In the genomic region with DNA sequence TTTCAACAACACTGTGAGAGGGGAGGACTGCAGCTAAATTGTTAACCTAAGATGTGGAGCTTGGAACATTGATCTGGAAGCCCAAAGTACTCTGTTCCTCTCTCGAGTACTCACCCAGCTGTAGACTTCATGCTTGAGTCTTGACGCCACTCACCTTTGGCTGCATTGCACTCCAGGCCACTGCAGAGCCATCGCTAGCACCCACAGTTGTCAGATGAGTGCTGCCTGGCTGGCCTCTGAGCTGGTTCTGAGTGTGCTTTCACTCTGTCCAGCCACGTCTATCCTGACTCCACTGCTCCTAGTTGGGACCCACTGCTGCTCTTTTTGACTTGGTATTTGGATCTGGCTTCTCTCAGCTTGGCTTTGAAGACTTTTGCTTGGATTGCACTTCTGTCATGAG, we compare ENCODE assay signal across 27 cellular contexts.
"Had no signal": no experiment of that assay in that cellular context is flagged by ENCODE, and none has a peak within 500 bp of the region (broad histone marks: within the 10 kb centered on the region; RNA-seq: fewer than 3 reads in every experiment).

No MANE protein-coding gene starts in this region.

- H3K4me1 ChIP-seq: heart left ventricle, left ventricle myocardium inferior, pancreas, prostate gland, sigmoid colon, spleen, transverse colon, upper lobe of left lung had no signal

- ATAC-seq: heart left ventricle; mucosa of descending colon; naive thymus-derived CD4-positive, alpha-beta T cell; natural killer cell treated with Interleukin-12 subunit alpha and Interleukin-12 subunit beta and Interleukin-15 and Interleukin-18, amount 100 ng/mL, for 72 hours; pancreas; right cardiac atrium; stimulated activated effector memory CD8-positive, alpha-beta T cell treated with anti-CD3 and anti-CD28 coated beads, Interleukin-12 subunit alpha, Interleukin-12 subunit beta, amount 100 ng/mL, for 72 hours; stimulated activated naive CD8-positive, alpha-beta T cell treated with anti-CD3 and anti-CD28 coated beads, Interleukin-15, amount 100 ng/mL, for 72 hours had no signal

- H3K27ac ChIP-seq: heart left ventricle, left ventricle myocardium inferior, pancreas, prostate gland, sigmoid colon, spleen, transverse colon, upper lobe of left lung had no signal

- FAIRE-seq: islet of Langerhans, pancreas, small intestine, urothelium cell line had no signal

- DNase-seq: heart left ventricle; hypothalamus; immature natural killer cell; left ventricle myocardium inferior; midbrain; mucosa of descending colon; naive thymus-derived CD4-positive, alpha-beta T cell; nucleus accumbens; pancreas; posterior cingulate gyrus; retina; right cardiac atrium; sigmoid colon; small intestine; spleen; stimulated activated CD4-positive, alpha-beta T cell treated with anti-CD3 and anti-CD28 coated beads, Interleukin-4, amount 100 ng/mL, for 24 hours; stimulated activated naive CD4-positive, alpha-beta T cell treated with Interleukin-2 at 50 U/mL for 16 hours; stimulated activated naive CD8-positive, alpha-beta T cell treated with anti-CD3 and anti-CD28 coated beads, Interleukin-15, amount 100 ng/mL, for 72 hours; substantia nigra; transverse colon; upper lobe of left lung had no signal

- H3K36me3 ChIP-seq: heart left ventricle, left ventricle myocardium inferior, pancreas, prostate gland, sigmoid colon, spleen, transverse colon, upper lobe of left lung had no signal

- H3K27me3 ChIP-seq: sigmoid colon, spleen, transverse colon, upper lobe of left lung had no signal

- H3K27ac Mint-ChIP-seq: immature natural killer cell; naive thymus-derived CD4-positive, alpha-beta T cell; natural killer cell treated with Interleukin-12 subunit alpha and Interleukin-12 subunit beta and Interleukin-15 and Interleukin-18, amount 100 ng/mL, for 72 hours; stimulated activated effector memory CD8-positive, alpha-beta T cell treated with anti-CD3 and anti-CD28 coated beads, Interleukin-12 subunit alpha, Interleukin-12 subunit beta, amount 100 ng/mL, for 72 hours; stimulated activated naive CD8-positive, alpha-beta T cell treated with anti-CD3 and anti-CD28 coated beads, Interleukin-15, amount 100 ng/mL, for 72 hours had no signal

- H3K4me3 ChIP-seq: heart left ventricle, left ventricle myocardium inferior, lung, mucosa of descending colon, pancreas, prostate gland, sigmoid colon, spleen, transverse colon, upper lobe of left lung had no signal

- H3K9me3 ChIP-seq: heart left ventricle, left ventricle myocardium inferior, pancreas, prostate gland, sigmoid colon, spleen, transverse colon, upper lobe of left lung had no signal

- H3K36me3 Mint-ChIP-seq: immature natural killer cell; naive thymus-derived CD4-positive, alpha-beta T cell; natural killer cell treated with Interleukin-12 subunit alpha and Interleukin-12 subunit beta and Interleukin-15 and Interleukin-18, amount 100 ng/mL, for 72 hours; stimulated activated effector memory CD8-positive, alpha-beta T cell treated with anti-CD3 and anti-CD28 coated beads, Interleukin-12 subunit alpha, Interleukin-12 subunit beta, amount 100 ng/mL, for 72 hours had no signal

- H3K4me1 Mint-ChIP-seq: immature natural killer cell; naive thymus-derived CD4-positive, alpha-beta T cell; stimulated activated effector memory CD8-positive, alpha-beta T cell treated with anti-CD3 and anti-CD28 coated beads, Interleukin-12 subunit alpha, Interleukin-12 subunit beta, amount 100 ng/mL, for 72 hours; stimulated activated naive CD8-positive, alpha-beta T cell treated with anti-CD3 and anti-CD28 coated beads, Interleukin-15, amount 100 ng/mL, for 72 hours had no signal

- H3K27me3 Mint-ChIP-seq: naive thymus-derived CD4-positive, alpha-beta T cell; natural killer cell treated with Interleukin-12 subunit alpha and Interleukin-12 subunit beta and Interleukin-15 and Interleukin-18, amount 100 ng/mL, for 72 hours; stimulated activated naive CD8-positive, alpha-beta T cell treated with anti-CD3 and anti-CD28 coated beads, Interleukin-15, amount 100 ng/mL, for 72 hours had no signal

- H3K4me3 Mint-ChIP-seq: immature natural killer cell; naive thymus-derived CD4-positive, alpha-beta T cell; natural killer cell treated with Interleukin-12 subunit alpha and Interleukin-12 subunit beta and Interleukin-15 and Interleukin-18, amount 100 ng/mL, for 72 hours; stimulated activated effector memory CD8-positive, alpha-beta T cell treated with anti-CD3 and anti-CD28 coated beads, Interleukin-12 subunit alpha, Interleukin-12 subunit beta, amount 100 ng/mL, for 72 hours; stimulated activated naive CD8-positive, alpha-beta T cell treated with anti-CD3 and anti-CD28 coated beads, Interleukin-15, amount 100 ng/mL, for 72 hours had no signal
